ENCODE assay signal across 20 cellular contexts in genomic region chr9:95280745-95281144, GRCh38.
"Had no signal": no experiment of that assay in that cellular context is flagged by ENCODE, and none has a peak within 500 bp of the region (broad histone marks: within the 10 kb centered on the region; RNA-seq: fewer than 3 reads in every experiment).

No MANE protein-coding gene starts in this region.

- H3K27ac ChIP-seq: KMS-11, SJSA1, SK-N-MC had no signal

- H3K36me3 ChIP-seq: SJSA1 had no signal

- FAIRE-seq: RCC 7860 had no signal

- H3K27me3 ChIP-seq: SJSA1 had no signal

- DNase-seq: IMR-90, Kasumi-1, MM.1S, NCI-H1092 treated with DMSO at 0.1 percent for 48 hours, NCI-H1436, NCI-H1694, NCI-H1930, NCI-H2081, NCI-H2107, NCI-H2227 treated with DMSO at 0.1 percent for 48 hours, NCI-H524, NCI-H526 treated with DMSO at 0.1 percent for 48 hours, NCI-H774, Right ventricle myocardium superior, RPMI8226, SIG-M5 had no signal

- H3K9ac ChIP-seq: KMS-11 had no signal

- H3K4me2 ChIP-seq: KMS-11 had no signal

- H3K4me3 ChIP-seq: SJSA1, SK-N-MC had no signal

- H3K9me3 ChIP-seq: SJSA1 had no signal
